ENCODE assay signal across 17 cellular contexts in genomic region chr9:112863214-112863613, GRCh38. TPM values are rescaled to one million over a fixed set of nuclear protein-coding genes. Genes with fewer than 3 reads are reported as not detected.
DNase-seq lines count a peak whose midpoint lies in the region; ATAC-seq and TF ChIP-seq lines count a peak whose summit lies in the region.
"Had no signal": no experiment of that assay in that cellular context is flagged by ENCODE, and none has a peak within 500 bp of the region (broad histone marks: within the 10 kb centered on the region; RNA-seq: fewer than 3 reads in every experiment).

No MANE protein-coding gene starts in this region.

- H3K27me3 ChIP-seq in adrenal gland, result no peaks in the 10 kb centered on the region

- H3K9me3 ChIP-seq in adrenal gland (replicated peaks in 1 of 3), result no peaks in the 10 kb centered on the region

- H3K27me3 Mint-ChIP-seq in memory B cell, result no peaks in the 10 kb centered on the region

- DNase-seq in AML-193 (lab: John Stamatoyannopoulos, UW) (peak; percentile 76 to 84), adrenal gland (peak in 3 of 7 donors; percentile 39 to 60 (median 41)), memory B cell (ENCODE audit: low spot score in 2 of 2) (no peak), occipital lobe (lab: John Stamatoyannopoulos, UW) (no peak), GOT3 (lab: John Stamatoyannopoulos, UW) (no peak), left colon (no peak)
- DNase-seq: H9; NCI-H226; stimulated activated CD8-positive, alpha-beta memory T cell treated with anti-CD3 and anti-CD28 coated beads, Interleukin-4, amount 100 ng/mL, for 48 hours; T1000 had no signal

- no peaks in the 10 kb centered on the region for H3K4me1 ChIP-seq in adrenal gland (replicated peaks in 1 of 2)

- no peak overlapping the region for H3K4me3 ChIP-seq in adrenal gland

- peak overlapping the region in 3 of 5 donors; percentile 0 to 75 (median 61) for H3K27ac ChIP-seq in adrenal gland
- H3K27ac ChIP-seq: C4-2B had no signal

- WGBS in adrenal gland, 4 donors, result 36 to 42% (median 39%) methylated on average over 4 of the region's 4 CpGs

- no peaks in the 10 kb centered on the region for H3K36me3 ChIP-seq in adrenal gland (replicated peaks in 1 of 2)

- intact Hi-C loops in adrenal gland (cut with DNase I), result no loop called here
- intact Hi-C loops in left colon (cut with DNase I, micrococcal nuclease), result no loop called here

- peaks cover 18% of the 10 kb centered on the region for H3K36me3 Mint-ChIP-seq in memory B cell

- no peak overlapping the region for H3K4me3 Mint-ChIP-seq in memory B cell
- H3K4me3 Mint-ChIP-seq: H9 had no signal

- peaks cover 34% of the 10 kb centered on the region for H3K4me1 Mint-ChIP-seq in memory B cell

- H3K27ac Mint-ChIP-seq in memory B cell, result peak overlapping the region; percentile 4
- H3K27ac Mint-ChIP-seq: activated T-helper 2 cell treated with anti-CD3 and anti-CD28 coated beads, Interferon-gamma antibody, Interleukin-2, Interleukin-4, amounts not matched to agents 10 μg/mL and 5 μg/mL and 100 μg/mL, durations not matched to agents 14 hours and 24 hours and 36 hours had no signal

- ATAC-seq in HG02885 (IDR thresholded peaks at IDR 0.05; ENCODE audit: poor library complexity, unreplicated experiment), result peak; percentile 35
- no peak for ATAC-seq in memory B cell (ENCODE audit: low read depth)
- ATAC-seq in HG02571 (IDR thresholded peaks at IDR 0.05; ENCODE audit: unreplicated experiment), result no peak
- ATAC-seq in left colon, result no peak

- TF ChIP-seq CTCF in adrenal gland (IDR thresholded peaks at IDR 0.05), result no peak

- no peaks in the 10 kb centered on the region for H3K9me3 Mint-ChIP-seq in memory B cell
- H3K9me3 Mint-ChIP-seq: activated T-helper 2 cell treated with anti-CD3 and anti-CD28 coated beads, Interferon-gamma antibody, Interleukin-2, Interleukin-4, amounts not matched to agents 10 μg/mL and 5 μg/mL and 100 μg/mL, durations not matched to agents 14 hours and 24 hours and 36 hours had no signal

- TF ChIP-seq POLR2A in adrenal gland (IDR thresholded peaks at IDR 0.05), result no peak

RNA-seq across cellular contexts. Expression of gene SLC46A2, which starts 27.5 kb away (rescaled TPM):
- total RNA-seq in adrenal gland, result under 1 TPM in 2 of 8 donors, not detected in 6; 0.55 to 0.87 TPM
- polyA plus RNA-seq in adrenal gland, result under 1 TPM; 0.07 to 0.40 (median 0.09) TPM
- total RNA-seq in occipital lobe, result not detected
- not detected for total RNA-seq in left colon
- total RNA-seq: activated T-helper 2 cell treated with anti-CD3 and anti-CD28 coated beads, Interferon-gamma antibody, Interleukin-2, Interleukin-4, amounts not matched to agents 10 μg/mL and 5 μg/mL and 100 μg/mL, durations not matched to agents 14 hours and 24 hours and 36 hours; dermis microvascular lymphatic vessel endothelial cell; H9; HT-29; renal cortical epithelial cell had no signal

Comparison
In these comparisons a context has a peak if more than half of its experiments do, and no peak if none do; other contexts are left out.
1. DNase-seq: peak in AML-193 (2 of 2); none in memory B cell (0 of 2), occipital lobe (single experiment), GOT3 (single experiment) and left colon (0 of 2).